8 cellular contexts compared by ENCODE assay signal in genomic region chr12:120495723-120496352, GRCh38. TPM values are rescaled to one million over a fixed set of nuclear protein-coding genes. Genes with fewer than 3 reads are reported as not detected.
DNase-seq lines count a peak whose midpoint lies in the region; ATAC-seq and TF ChIP-seq lines count a peak whose summit lies in the region.

Gene DYNLL1, plus strand, starts transcription at chr12:120496113. Its CDS starts 309 bp downstream, at chr12:120496422.

- H3K27me3 Mint-ChIP-seq in activated CD4-positive, alpha-beta T cell treated with anti-CD3 and anti-CD28 coated beads for 36 hours, result no peaks in the 10 kb centered on the region

- peak within 1 kb of the TSS; percentile 92 for H3K4me3 ChIP-seq in choroid plexus epithelial cell (ENCODE audit: low read depth, low read length)

- CTCF ChIA-PET in activated CD4-positive, alpha-beta T cell treated with anti-CD3 and anti-CD28 coated beads for 36 hours (lab: Charles Lee), result interaction anchor here (0.6 to 2.3 kb wide), 13 partner anchors 9 to 268 kb away, joined by 3 to 7 read pairs (median 3); partner anchors contain the start of genes GATC, SIRT4 and TRIAP1

- intact Hi-C loops in activated CD4-positive, alpha-beta T cell treated with anti-CD3 and anti-CD28 coated beads for 36 hours (cut with DNase I, micrococcal nuclease), result loop anchor here (1.0 to 2.0 kb wide), 10 partner anchors 27 to 295 kb away; partner anchors contain the start of genes COQ5 (in 2 of the 2), SRSF9 (in 2 of the 2), COX6A1 (in 1 of the 2) and GATC (in 1 of the 2)

- no peak for TF ChIP-seq CTCF in choroid plexus epithelial cell (conservative IDR thresholded peaks at IDR 0.05; ENCODE audit: low read depth, low read length)

- peak within 1 kb of the TSS; percentile 75 for H3K27ac Mint-ChIP-seq in activated CD4-positive, alpha-beta T cell treated with anti-CD3 and anti-CD28 coated beads for 36 hours

- H3K4me1 Mint-ChIP-seq in activated CD4-positive, alpha-beta T cell treated with anti-CD3 and anti-CD28 coated beads for 36 hours, result peaks cover 31% of the 10 kb centered on the region

- DNase-seq in Ammon's horn (ENCODE audit: low spot score) (peak; percentile 98), GM19238 (ENCODE audit: insufficient read length, low spot score) (peak; percentile 90), NCI-H524 (lab: John Stamatoyannopoulos, UW) (peak; percentile 91 to 96), choroid plexus epithelial cell (ENCODE audit: low read depth) (peak; percentile 97), kidney tubule cell (ENCODE audit: low spot score) (peak; percentile 97)
- peak; percentile 98 for DNase-seq in activated CD4-positive, alpha-beta T cell treated with anti-CD3 and anti-CD28 coated beads for 36 hours
- peak; percentile 96 to 99 (median 96) for DNase-seq in stimulated activated CD4-positive, alpha-beta T cell treated with anti-CD3 and anti-CD28 coated beads, Interleukin-1b, Interleukin-23, amount 100 ng/mL, for 24 hours (ENCODE audit: low read depth in 4 of 4, low spot score in 1 of 4)

- H3K4me3 Mint-ChIP-seq in activated CD4-positive, alpha-beta T cell treated with anti-CD3 and anti-CD28 coated beads for 36 hours, result peak within 1 kb of the TSS; percentile 91

- ATAC-seq in HG03442 (IDR thresholded peaks at IDR 0.05; ENCODE audit: unreplicated experiment), result peak; percentile 89
- peak; percentile 98 for ATAC-seq in activated CD4-positive, alpha-beta T cell treated with anti-CD3 and anti-CD28 coated beads for 36 hours

- H3K9me3 Mint-ChIP-seq in activated CD4-positive, alpha-beta T cell treated with anti-CD3 and anti-CD28 coated beads for 36 hours (ENCODE audit: low read depth), result no peaks in the 10 kb centered on the region

- POLR2A ChIA-PET in activated CD4-positive, alpha-beta T cell treated with anti-CD3 and anti-CD28 coated beads for 36 hours (lab: Charles Lee), result interaction anchor here (0.5 to 1.6 kb wide), 8 partner anchors 9 to 509 kb away, joined by 3 to 16 read pairs (median 3); partner anchors contain the start of genes COQ5, RNU4-1 and RNU4-2

- peaks cover 27% of the 10 kb centered on the region for H3K36me3 Mint-ChIP-seq in activated CD4-positive, alpha-beta T cell treated with anti-CD3 and anti-CD28 coated beads for 36 hours (ENCODE audit: low read depth)

RNA-seq across cellular contexts. Expression of gene DYNLL1, which starts in this region (rescaled TPM):
- 100 to 1,000 TPM; 166 to 169 TPM for total RNA-seq in activated CD4-positive, alpha-beta T cell treated with anti-CD3 and anti-CD28 coated beads for 36 hours

Comparison
In these comparisons a context has a peak if more than half of its experiments do, and no peak if none do; other contexts are left out.
1. Peak in every context shown above with its lines: DNase-seq, ATAC-seq and H3K4me3 ChIP-seq.